Comparison of ENCODE assay signal across 8 cellular contexts in the genomic region with DNA sequence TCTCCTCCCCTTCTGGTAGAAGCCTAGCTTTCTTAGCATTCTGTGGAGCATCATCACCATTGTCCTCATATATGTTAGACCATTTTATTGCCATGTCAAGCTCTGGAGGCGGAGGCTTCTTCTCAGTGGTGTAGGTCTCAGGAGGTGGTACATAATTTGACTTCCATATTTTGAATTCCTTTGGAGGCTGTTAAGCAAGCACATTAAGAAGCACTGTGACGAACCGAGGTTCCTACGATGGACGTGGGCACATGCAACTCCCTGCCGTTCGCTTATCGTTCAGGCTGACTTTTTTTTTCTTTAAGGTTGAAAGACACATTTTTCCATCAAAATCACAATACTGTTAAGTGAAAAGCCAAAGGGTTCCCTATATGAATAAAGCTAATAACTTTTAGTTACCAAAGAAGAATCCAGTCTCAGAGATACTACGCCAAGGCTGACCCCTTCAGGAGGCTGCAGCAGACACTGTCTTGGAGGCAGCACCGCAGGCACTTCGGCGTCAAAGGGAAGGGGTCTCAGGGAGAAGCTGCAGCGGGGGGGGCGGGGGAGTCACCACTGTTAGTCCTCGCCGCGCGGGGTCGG. TPM values are rescaled to one million over a fixed set of nuclear protein-coding genes. Genes with fewer than 3 reads are reported as not detected.
DNase-seq lines count a peak whose midpoint lies in the region; ATAC-seq and TF ChIP-seq lines count a peak whose summit lies in the region.

No MANE protein-coding gene starts in this region.

- H2BK12ac ChIP-seq in mesenchymal stem cell (ENCODE audit: low read length in 2 of 2): no peak overlapping the region

- H3K23ac ChIP-seq in mesenchymal stem cell (ENCODE audit: low read length in 2 of 2): no peak overlapping the region

- H2AK5ac ChIP-seq in mesenchymal stem cell (ENCODE audit: low read length, severe bottlenecking): no peak overlapping the region

- no peak overlapping the region for H4K91ac ChIP-seq in mesenchymal stem cell (ENCODE audit: low read length)

- DNase-seq in cardiac muscle cell (ENCODE audit: low read depth in 1 of 2, low spot score in 1 of 2): peak; percentile 45 to 56
- no peak for DNase-seq in left ventricle myocardium superior
- DNase-seq in mesenchymal stem cell: no peak
- DNase-seq in aorta: peak in 1 of 2 donors; percentile 56
- DNase-seq in SKM-1 treated with dmso at 0.1 percent for 144 hours (lab: John Stamatoyannopoulos, UW; ENCODE audit: unreplicated experiment): no peak
- no peak for DNase-seq in UCSD-AML1 (lab: John Stamatoyannopoulos, UW; ENCODE audit: unreplicated experiment)
- no peak for DNase-seq in HCEC 1CT

- H3K9me3 Mint-ChIP-seq in brain: peaks cover 0 to 4% (median 0%) of the 10 kb centered on the region in 5 experiments

- H2BK120ac ChIP-seq in mesenchymal stem cell (ENCODE audit: low read depth, low read length): peak overlapping the region; percentile 49

- peak overlapping the region; percentile 44 to 97 (median 93) for H3K27ac Mint-ChIP-seq in brain

- peak overlapping the region; percentile 88 to 99 (median 99) for H3K4me3 Mint-ChIP-seq in brain

- H3K27me3 ChIP-seq in cardiac muscle cell (no peaks in the 10 kb centered on the region), mesenchymal stem cell (ENCODE audit: control insufficient read depth in 1 of 2, insufficient read depth in 1 of 2, low read length in 2 of 2) (no peaks in the 10 kb centered on the region), aorta (ENCODE audit: control insufficient read depth in 1 of 2, insufficient read depth in 2 of 2, low read length in 1 of 2) (no peaks in the 10 kb centered on the region)

- peak overlapping the region; percentile 46 for H3K4me2 ChIP-seq in mesenchymal stem cell (ENCODE audit: low read length, poor library complexity, severe bottlenecking)

- peaks cover 51% of the 10 kb centered on the region for H3K36me3 Mint-ChIP-seq in brain

- H3K79me1 ChIP-seq in mesenchymal stem cell (replicated peaks; ENCODE audit: low read length, poor library complexity, severe bottlenecking): peaks cover 3% of the 10 kb centered on the region

- no peak overlapping the region for H2BK15ac ChIP-seq in mesenchymal stem cell (ENCODE audit: low read depth, poor library complexity, severe bottlenecking)

- TF ChIP-seq CTCF in cardiac muscle cell (IDR thresholded peaks at IDR 0.05; ENCODE audit: low read depth, low read length): no peak
- no peak for TF ChIP-seq CTCF in brain (conservative IDR thresholded peaks at IDR 0.05)

- H3K4me3 ChIP-seq in cardiac muscle cell: peak overlapping the region; percentile 64
- H3K4me3 ChIP-seq in mesenchymal stem cell (ENCODE audit: insufficient read depth in 1 of 2, low read depth in 1 of 2, low read length in 2 of 2): peak overlapping the region; percentile 95 to 96
- H3K4me3 ChIP-seq in aorta (ENCODE audit: low read length in 2 of 2): peak overlapping the region; percentile 88 to 89

- peaks cover 10% of the 10 kb centered on the region for H3K36me3 ChIP-seq in cardiac muscle cell
- peaks cover 11 to 56% of the 10 kb centered on the region in 2 experiments for H3K36me3 ChIP-seq in mesenchymal stem cell (ENCODE audit: control insufficient read depth in 1 of 2, insufficient read depth in 2 of 2, low read depth in 1 of 2, low read length in 2 of 2)
- H3K36me3 ChIP-seq in aorta (ENCODE audit: control insufficient read depth in 1 of 2, insufficient read depth in 2 of 2, low read length in 1 of 2): no peaks in the 10 kb centered on the region

- H3K4me1 Mint-ChIP-seq in brain: peaks cover 58% of the 10 kb centered on the region

- intact Hi-C loops in left ventricle myocardium superior (cut with micrococcal nuclease) (loop anchor here (5.0 kb wide), 1 partner anchor 311 kb away; no protein-coding TSS in a partner anchor), aorta (cut with DNase I) (loop anchor here (5.0 kb wide), 2 partner anchors 56 to 321 kb away; partner anchors contain the start of gene SYDE2 (in 2 of the 2))

- WGBS in mesenchymal stem cell: 22% methylated on average over 19 of the region's 19 CpGs
- 1 to 3% methylated on average over 19 of the region's 19 CpGs for WGBS in aorta, 2 donors

- no peak overlapping the region for H3K14ac ChIP-seq in mesenchymal stem cell (ENCODE audit: low read length in 2 of 2)

- H3K4ac ChIP-seq in mesenchymal stem cell (ENCODE audit: low read depth in 1 of 2, low read length in 2 of 2): no peak overlapping the region

- peaks cover 11% of the 10 kb centered on the region for H3K27me3 Mint-ChIP-seq in brain

- peak overlapping the region; percentile 82 for H4K8ac ChIP-seq in mesenchymal stem cell (ENCODE audit: low read length)

- H3K9ac ChIP-seq in mesenchymal stem cell (ENCODE audit: low read length): peak overlapping the region; percentile 95

- H2BK5ac ChIP-seq in mesenchymal stem cell (ENCODE audit: low read depth, low read length, poor library complexity, severe bottlenecking): no peak overlapping the region

- H3K9me3 ChIP-seq in cardiac muscle cell (ENCODE audit: low read depth) (no peaks in the 10 kb centered on the region), mesenchymal stem cell (ENCODE audit: control insufficient read depth, low read length) (no peaks in the 10 kb centered on the region), aorta (ENCODE audit: control insufficient read depth, low read length) (no peaks in the 10 kb centered on the region)

- H3K27ac ChIP-seq in cardiac muscle cell (peak overlapping the region; percentile 87), mesenchymal stem cell (ENCODE audit: low read length, poor library complexity, severe bottlenecking) (no peak overlapping the region), aorta (ENCODE audit: low read depth in 1 of 2, low read length in 2 of 2) (no peak overlapping the region)

- ATAC-seq in left ventricle myocardium superior: no peak
- no peak for ATAC-seq in aorta (ENCODE audit: low FRiP score)

- H3K4me1 ChIP-seq in cardiac muscle cell (ENCODE audit: low read depth) (peaks cover 13% of the 10 kb centered on the region), mesenchymal stem cell (ENCODE audit: control insufficient read depth, insufficient read depth, low read depth, low read length) (no peaks in the 10 kb centered on the region), aorta (ENCODE audit: control insufficient read depth in 1 of 2, insufficient read depth in 2 of 2, low read length in 2 of 2) (no peaks in the 10 kb centered on the region)

- no peak overlapping the region for H2AFZ ChIP-seq in mesenchymal stem cell (ENCODE audit: low read depth, low read length)

- peak overlapping the region; percentile 67 to 74 for H3K18ac ChIP-seq in mesenchymal stem cell (ENCODE audit: low read depth in 1 of 2, low read length in 2 of 2)

RNA-seq across cellular contexts. Expression of gene C1orf52, which starts 0.8 kb away (rescaled TPM):
- 63.4 and 71.6 TPM in 2 replicates for total RNA-seq in cardiac muscle cell
- 82.1 and 91.4 TPM in 2 replicates for polyA plus RNA-seq in cardiac muscle cell
- 18.7 TPM for total RNA-seq in left ventricle myocardium superior
- polyA plus RNA-seq in brain (ENCODE audit: insufficient read depth, low read depth, low replicate concordance): 18.8 TPM
- polyA plus RNA-seq in mesenchymal stem cell (2013, experiment 1 of 2): 25.2 TPM
- polyA plus RNA-seq in mesenchymal stem cell (2013, experiment 2 of 2): 25.7 TPM
- total RNA-seq in aorta: 10 to 100 TPM; 25.8 to 28.3 TPM
- 10 to 100 TPM; 13.8 to 18.4 TPM for polyA plus RNA-seq in aorta

RNA-seq across cellular contexts. Expression of gene BCL10, which starts 17.8 kb away (rescaled TPM):
- total RNA-seq in cardiac muscle cell (11.7 and 12.8 TPM in 2 replicates), left ventricle myocardium superior (8.4 TPM), aorta (10 to 100 TPM; 19.9 to 29.6 TPM)
- polyA plus RNA-seq in cardiac muscle cell (11.7 and 18.9 TPM in 2 replicates), brain (ENCODE audit: insufficient read depth, low read depth, low replicate concordance) (4.5 TPM), aorta (1 to 10 TPM; 7.0 to 9.1 TPM)
- 21.7 TPM for polyA plus RNA-seq in mesenchymal stem cell (2013, experiment 1 of 2)
- 22.6 TPM for polyA plus RNA-seq in mesenchymal stem cell (2013, experiment 2 of 2)

RNA-seq across cellular contexts. Expression of gene SYDE2, which starts 57.8 kb away (rescaled TPM):
- total RNA-seq in cardiac muscle cell: 22.2 and 47.5 TPM in 2 replicates
- polyA plus RNA-seq in cardiac muscle cell: 20.6 and 30.2 TPM in 2 replicates
- total RNA-seq in left ventricle myocardium superior: 23.0 TPM
- 0.49 TPM for polyA plus RNA-seq in brain (ENCODE audit: insufficient read depth, low read depth, low replicate concordance)
- 3.3 TPM for polyA plus RNA-seq in mesenchymal stem cell (2013, experiment 1 of 2)
- 3.5 TPM for polyA plus RNA-seq in mesenchymal stem cell (2013, experiment 2 of 2)
- total RNA-seq in aorta: 10 to 100 TPM; 10.1 to 16.7 TPM
- 1 to 10 TPM; 1.3 to 1.4 TPM for polyA plus RNA-seq in aorta

Comparison
In these comparisons a context has a peak if more than half of its experiments do, and no peak if none do; other contexts are left out.
1. DNase-seq: peak in cardiac muscle cell (2 of 2); none in left ventricle myocardium superior (single experiment), mesenchymal stem cell (single experiment), SKM-1 treated with dmso at 0.1 percent for 144 hours (single experiment), UCSD-AML1 (single experiment) and HCEC 1CT (single experiment).
2. Peak in every context shown above with its lines, with median percentiles within 50 percentile points of each other: H3K4me3 ChIP-seq.